Comparison of ENCODE assay signal across 7 cellular contexts in genomic region chr11:134433806-134434205, GRCh38. TPM values are rescaled to one million over a fixed set of nuclear protein-coding genes. Genes with fewer than 3 reads are reported as not detected.
"Had no signal": no experiment of that assay in that cellular context is flagged by ENCODE, and none has a peak within 500 bp of the region (broad histone marks: within the 10 kb centered on the region; RNA-seq: fewer than 3 reads in every experiment).

No MANE protein-coding gene starts in this region.

- DNase-seq: GM23248, GOT3, H9, HCEC 1CT, HFFc6 had no signal

- H3K9me3 ChIP-seq: HAP-1 had no signal

- H3K4me1 ChIP-seq: HAP-1 had no signal

- H3K36me3 ChIP-seq: HAP-1 had no signal

- H2AFZ ChIP-seq: GM23248, GM23338 had no signal

- H3K27ac ChIP-seq: GM23248 had no signal

- H3K4me2 ChIP-seq: GM23338 had no signal

- H3K4me3 ChIP-seq: GM23248, GM23338, HAP-1 had no signal

RNA-seq across cellular contexts. Expression of gene B3GAT1, which starts 21.8 kb away (rescaled TPM):
- total RNA-seq: GM23248, HFFc6 had no signal
- polyA plus RNA-seq: GM23248 had no signal
